Comparison of ENCODE assay signal across 1 cellular context in the genomic region with DNA sequence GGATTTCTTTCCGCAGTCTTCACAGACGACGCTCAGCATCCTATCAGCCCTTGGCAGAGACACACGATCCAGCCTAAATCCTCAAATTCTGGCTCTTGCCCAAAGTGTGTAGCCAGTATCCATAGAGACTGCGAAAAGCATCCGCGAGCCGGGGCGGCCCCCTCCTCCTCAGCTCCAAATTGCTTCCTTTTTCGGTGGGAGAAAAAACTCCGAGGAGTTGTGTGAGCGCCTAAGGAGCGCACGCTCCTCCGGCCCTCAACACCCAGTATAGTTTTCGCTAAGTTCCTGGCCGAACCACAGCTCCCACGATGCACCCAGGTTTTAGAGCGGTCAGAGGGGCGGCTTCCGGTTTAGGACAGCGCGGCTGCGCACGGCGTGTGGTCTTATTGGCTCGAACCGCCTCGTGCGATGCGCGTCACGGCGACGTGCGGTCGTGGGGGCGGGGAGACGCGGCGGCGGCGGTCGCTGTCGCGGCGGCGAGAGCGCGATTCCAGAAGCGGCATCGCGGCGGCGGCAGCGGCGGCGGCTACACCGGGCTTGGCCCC.
TF ChIP-seq lines count a peak whose summit lies in the region.

A gene with protein sequence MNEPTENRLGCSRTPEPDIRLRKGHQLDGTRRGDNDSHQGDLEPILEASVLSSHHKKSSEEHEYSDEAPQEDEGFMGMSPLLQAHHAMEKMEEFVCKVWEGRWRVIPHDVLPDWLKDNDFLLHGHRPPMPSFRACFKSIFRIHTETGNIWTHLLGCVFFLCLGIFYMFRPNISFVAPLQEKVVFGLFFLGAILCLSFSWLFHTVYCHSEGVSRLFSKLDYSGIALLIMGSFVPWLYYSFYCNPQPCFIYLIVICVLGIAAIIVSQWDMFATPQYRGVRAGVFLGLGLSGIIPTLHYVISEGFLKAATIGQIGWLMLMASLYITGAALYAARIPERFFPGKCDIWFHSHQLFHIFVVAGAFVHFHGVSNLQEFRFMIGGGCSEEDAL (plus strand): TSS at position 493 of the 545 bp plus-strand sequence. CDS start 63,274 bp downstream, outside the sequence.

TF ChIP-seq in GM12878, 131 proteins besides CTCF, POLR2A, EP300 and RAD21 (continued from another document and continues in another):
- TF ChIP-seq, protein P1, sequence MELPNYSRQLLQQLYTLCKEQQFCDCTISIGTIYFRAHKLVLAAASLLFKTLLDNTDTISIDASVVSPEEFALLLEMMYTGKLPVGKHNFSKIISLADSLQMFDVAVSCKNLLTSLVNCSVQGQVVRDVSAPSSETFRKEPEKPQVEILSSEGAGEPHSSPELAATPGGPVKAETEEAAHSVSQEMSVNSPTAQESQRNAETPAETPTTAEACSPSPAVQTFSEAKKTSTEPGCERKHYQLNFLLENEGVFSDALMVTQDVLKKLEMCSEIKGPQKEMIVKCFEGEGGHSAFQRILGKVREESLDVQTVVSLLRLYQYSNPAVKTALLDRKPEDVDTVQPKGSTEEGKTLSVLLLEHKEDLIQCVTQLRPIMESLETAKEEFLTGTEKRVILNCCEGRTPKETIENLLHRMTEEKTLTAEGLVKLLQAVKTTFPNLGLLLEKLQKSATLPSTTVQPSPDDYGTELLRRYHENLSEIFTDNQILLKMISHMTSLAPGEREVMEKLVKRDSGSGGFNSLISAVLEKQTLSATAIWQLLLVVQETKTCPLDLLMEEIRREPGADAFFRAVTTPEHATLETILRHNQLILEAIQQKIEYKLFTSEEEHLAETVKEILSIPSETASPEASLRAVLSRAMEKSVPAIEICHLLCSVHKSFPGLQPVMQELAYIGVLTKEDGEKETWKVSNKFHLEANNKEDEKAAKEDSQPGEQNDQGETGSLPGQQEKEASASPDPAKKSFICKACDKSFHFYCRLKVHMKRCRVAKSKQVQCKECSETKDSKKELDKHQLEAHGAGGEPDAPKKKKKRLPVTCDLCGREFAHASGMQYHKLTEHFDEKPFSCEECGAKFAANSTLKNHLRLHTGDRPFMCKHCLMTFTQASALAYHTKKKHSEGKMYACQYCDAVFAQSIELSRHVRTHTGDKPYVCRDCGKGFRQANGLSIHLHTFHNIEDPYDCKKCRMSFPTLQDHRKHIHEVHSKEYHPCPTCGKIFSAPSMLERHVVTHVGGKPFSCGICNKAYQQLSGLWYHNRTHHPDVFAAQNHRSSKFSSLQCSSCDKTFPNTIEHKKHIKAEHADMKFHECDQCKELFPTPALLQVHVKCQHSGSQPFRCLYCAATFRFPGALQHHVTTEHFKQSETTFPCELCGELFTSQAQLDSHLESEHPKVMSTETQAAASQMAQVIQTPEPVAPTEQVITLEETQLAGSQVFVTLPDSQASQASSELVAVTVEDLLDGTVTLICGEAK (IDR thresholded peaks at IDR 0.05; ENCODE audit: borderline replicate concordance) = no peak; the same call in 1 of the 2 replicates
- TF ChIP-seq ZZZ3 (IDR thresholded peaks at IDR 0.05; ENCODE audit: control insufficient read depth, insufficient read length, low read depth) (no peak), SPI1 (IDR thresholded peaks at IDR 0.05; ENCODE audit: borderline replicate concordance, insufficient read depth, low read depth, low read length) (no peak), SMC3 (IDR thresholded peaks at IDR 0.05; ENCODE audit: borderline replicate concordance, low read length) (no peak), FOXK2 (IDR thresholded peaks at IDR 0.05) (no peak), IKZF1 (conservative IDR thresholded peaks at IDR 0.05) (peak; percentile 89), SMARCA5 (IDR thresholded peaks at IDR 0.05) (no peak), SIX5 (IDR thresholded peaks at IDR 0.05; ENCODE audit: low read depth, low read length, severe bottlenecking) (peak; percentile 74), CEBPB (IDR thresholded peaks at IDR 0.05; ENCODE audit: borderline replicate concordance in 1 of 2, low read depth in 2 of 2, low read length in 2 of 2) (no peak), RCOR1 (conservative IDR thresholded peaks at IDR 0.05; ENCODE audit: low read depth, low read length) (no peak), RFX5 (IDR thresholded peaks at IDR 0.05; ENCODE audit: low read depth, low read length) (peak; percentile 45; the same call in 1 of the 2 replicates), PAX5 (IDR thresholded peaks at IDR 0.05; ENCODE audit: borderline replicate concordance, low read depth, low read length) (peak; percentile 35; the same call in 1 of the 2 replicates), MEF2A (IDR thresholded peaks at IDR 0.05; ENCODE audit: insufficient read depth, low read depth, low read length) (0 out of 2 replicates have a peak, but pooled peaks have one; percentile 10), BRCA1 (IDR thresholded peaks at IDR 0.05; ENCODE audit: low read depth, low read length) (no peak), ZNF217 (IDR thresholded peaks at IDR 0.05) (no peak), SIN3A (IDR thresholded peaks at IDR 0.05; ENCODE audit: low read depth, low read length) (no peak), NFXL1 (IDR thresholded peaks at IDR 0.05; ENCODE audit: borderline replicate concordance) (no peak), EZH2 (IDR thresholded peaks at IDR 0.05; ENCODE audit: borderline replicate concordance, control insufficient read depth, low read depth, low read length) (no peak), PAX8 (IDR thresholded peaks at IDR 0.05) (no peak), IRF4 (IDR thresholded peaks at IDR 0.05; ENCODE audit: low read depth, low read length) (no peak), CHD2 (IDR thresholded peaks at IDR 0.05; ENCODE audit: borderline replicate concordance, low read depth, low read length) (peak; percentile 89), BACH1 (IDR thresholded peaks at IDR 0.05; ENCODE audit: borderline replicate concordance) (peak; percentile 95), KDM1A (IDR thresholded peaks at IDR 0.05; ENCODE audit: borderline replicate concordance) (no peak), CREB1 (IDR thresholded peaks at IDR 0.05; ENCODE audit: low read depth) (peak; percentile 97), NR2F1 (conservative IDR thresholded peaks at IDR 0.05) (no peak)
- TF ChIP-seq, protein P2, sequence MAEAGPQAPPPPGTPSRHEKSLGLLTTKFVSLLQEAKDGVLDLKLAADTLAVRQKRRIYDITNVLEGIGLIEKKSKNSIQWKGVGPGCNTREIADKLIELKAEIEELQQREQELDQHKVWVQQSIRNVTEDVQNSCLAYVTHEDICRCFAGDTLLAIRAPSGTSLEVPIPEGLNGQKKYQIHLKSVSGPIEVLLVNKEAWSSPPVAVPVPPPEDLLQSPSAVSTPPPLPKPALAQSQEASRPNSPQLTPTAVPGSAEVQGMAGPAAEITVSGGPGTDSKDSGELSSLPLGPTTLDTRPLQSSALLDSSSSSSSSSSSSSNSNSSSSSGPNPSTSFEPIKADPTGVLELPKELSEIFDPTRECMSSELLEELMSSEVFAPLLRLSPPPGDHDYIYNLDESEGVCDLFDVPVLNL (IDR thresholded peaks at IDR 0.05; ENCODE audit: low read depth, low read length) = no peak
- TF ChIP-seq, protein P3, sequence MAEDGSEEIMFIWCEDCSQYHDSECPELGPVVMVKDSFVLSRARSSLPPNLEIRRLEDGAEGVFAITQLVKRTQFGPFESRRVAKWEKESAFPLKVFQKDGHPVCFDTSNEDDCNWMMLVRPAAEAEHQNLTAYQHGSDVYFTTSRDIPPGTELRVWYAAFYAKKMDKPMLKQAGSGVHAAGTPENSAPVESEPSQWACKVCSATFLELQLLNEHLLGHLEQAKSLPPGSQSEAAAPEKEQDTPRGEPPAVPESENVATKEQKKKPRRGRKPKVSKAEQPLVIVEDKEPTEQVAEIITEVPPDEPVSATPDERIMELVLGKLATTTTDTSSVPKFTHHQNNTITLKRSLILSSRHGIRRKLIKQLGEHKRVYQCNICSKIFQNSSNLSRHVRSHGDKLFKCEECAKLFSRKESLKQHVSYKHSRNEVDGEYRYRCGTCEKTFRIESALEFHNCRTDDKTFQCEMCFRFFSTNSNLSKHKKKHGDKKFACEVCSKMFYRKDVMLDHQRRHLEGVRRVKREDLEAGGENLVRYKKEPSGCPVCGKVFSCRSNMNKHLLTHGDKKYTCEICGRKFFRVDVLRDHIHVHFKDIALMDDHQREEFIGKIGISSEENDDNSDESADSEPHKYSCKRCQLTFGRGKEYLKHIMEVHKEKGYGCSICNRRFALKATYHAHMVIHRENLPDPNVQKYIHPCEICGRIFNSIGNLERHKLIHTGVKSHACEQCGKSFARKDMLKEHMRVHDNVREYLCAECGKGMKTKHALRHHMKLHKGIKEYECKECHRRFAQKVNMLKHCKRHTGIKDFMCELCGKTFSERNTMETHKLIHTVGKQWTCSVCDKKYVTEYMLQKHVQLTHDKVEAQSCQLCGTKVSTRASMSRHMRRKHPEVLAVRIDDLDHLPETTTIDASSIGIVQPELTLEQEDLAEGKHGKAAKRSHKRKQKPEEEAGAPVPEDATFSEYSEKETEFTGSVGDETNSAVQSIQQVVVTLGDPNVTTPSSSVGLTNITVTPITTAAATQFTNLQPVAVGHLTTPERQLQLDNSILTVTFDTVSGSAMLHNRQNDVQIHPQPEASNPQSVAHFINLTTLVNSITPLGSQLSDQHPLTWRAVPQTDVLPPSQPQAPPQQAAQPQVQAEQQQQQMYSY (CRISPR knock-in tag; IDR thresholded peaks at IDR 0.05) = no peak
- TF ChIP-seq, protein P4, sequence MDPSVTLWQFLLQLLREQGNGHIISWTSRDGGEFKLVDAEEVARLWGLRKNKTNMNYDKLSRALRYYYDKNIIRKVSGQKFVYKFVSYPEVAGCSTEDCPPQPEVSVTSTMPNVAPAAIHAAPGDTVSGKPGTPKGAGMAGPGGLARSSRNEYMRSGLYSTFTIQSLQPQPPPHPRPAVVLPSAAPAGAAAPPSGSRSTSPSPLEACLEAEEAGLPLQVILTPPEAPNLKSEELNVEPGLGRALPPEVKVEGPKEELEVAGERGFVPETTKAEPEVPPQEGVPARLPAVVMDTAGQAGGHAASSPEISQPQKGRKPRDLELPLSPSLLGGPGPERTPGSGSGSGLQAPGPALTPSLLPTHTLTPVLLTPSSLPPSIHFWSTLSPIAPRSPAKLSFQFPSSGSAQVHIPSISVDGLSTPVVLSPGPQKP (IDR thresholded peaks at IDR 0.05; ENCODE audit: low read depth, low read length) = peak; percentile 65; the same call in 1 of the 2 replicates
- TF ChIP-seq, protein P5, sequence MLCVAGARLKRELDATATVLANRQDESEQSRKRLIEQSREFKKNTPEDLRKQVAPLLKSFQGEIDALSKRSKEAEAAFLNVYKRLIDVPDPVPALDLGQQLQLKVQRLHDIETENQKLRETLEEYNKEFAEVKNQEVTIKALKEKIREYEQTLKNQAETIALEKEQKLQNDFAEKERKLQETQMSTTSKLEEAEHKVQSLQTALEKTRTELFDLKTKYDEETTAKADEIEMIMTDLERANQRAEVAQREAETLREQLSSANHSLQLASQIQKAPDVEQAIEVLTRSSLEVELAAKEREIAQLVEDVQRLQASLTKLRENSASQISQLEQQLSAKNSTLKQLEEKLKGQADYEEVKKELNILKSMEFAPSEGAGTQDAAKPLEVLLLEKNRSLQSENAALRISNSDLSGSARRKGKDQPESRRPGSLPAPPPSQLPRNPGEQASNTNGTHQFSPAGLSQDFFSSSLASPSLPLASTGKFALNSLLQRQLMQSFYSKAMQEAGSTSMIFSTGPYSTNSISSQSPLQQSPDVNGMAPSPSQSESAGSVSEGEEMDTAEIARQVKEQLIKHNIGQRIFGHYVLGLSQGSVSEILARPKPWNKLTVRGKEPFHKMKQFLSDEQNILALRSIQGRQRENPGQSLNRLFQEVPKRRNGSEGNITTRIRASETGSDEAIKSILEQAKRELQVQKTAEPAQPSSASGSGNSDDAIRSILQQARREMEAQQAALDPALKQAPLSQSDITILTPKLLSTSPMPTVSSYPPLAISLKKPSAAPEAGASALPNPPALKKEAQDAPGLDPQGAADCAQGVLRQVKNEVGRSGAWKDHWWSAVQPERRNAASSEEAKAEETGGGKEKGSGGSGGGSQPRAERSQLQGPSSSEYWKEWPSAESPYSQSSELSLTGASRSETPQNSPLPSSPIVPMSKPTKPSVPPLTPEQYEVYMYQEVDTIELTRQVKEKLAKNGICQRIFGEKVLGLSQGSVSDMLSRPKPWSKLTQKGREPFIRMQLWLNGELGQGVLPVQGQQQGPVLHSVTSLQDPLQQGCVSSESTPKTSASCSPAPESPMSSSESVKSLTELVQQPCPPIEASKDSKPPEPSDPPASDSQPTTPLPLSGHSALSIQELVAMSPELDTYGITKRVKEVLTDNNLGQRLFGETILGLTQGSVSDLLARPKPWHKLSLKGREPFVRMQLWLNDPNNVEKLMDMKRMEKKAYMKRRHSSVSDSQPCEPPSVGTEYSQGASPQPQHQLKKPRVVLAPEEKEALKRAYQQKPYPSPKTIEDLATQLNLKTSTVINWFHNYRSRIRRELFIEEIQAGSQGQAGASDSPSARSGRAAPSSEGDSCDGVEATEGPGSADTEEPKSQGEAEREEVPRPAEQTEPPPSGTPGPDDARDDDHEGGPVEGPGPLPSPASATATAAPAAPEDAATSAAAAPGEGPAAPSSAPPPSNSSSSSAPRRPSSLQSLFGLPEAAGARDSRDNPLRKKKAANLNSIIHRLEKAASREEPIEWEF (IDR thresholded peaks at IDR 0.05; ENCODE audit: insufficient replicate concordance, low read depth, low read length) = no peak
- TF ChIP-seq, protein P6, sequence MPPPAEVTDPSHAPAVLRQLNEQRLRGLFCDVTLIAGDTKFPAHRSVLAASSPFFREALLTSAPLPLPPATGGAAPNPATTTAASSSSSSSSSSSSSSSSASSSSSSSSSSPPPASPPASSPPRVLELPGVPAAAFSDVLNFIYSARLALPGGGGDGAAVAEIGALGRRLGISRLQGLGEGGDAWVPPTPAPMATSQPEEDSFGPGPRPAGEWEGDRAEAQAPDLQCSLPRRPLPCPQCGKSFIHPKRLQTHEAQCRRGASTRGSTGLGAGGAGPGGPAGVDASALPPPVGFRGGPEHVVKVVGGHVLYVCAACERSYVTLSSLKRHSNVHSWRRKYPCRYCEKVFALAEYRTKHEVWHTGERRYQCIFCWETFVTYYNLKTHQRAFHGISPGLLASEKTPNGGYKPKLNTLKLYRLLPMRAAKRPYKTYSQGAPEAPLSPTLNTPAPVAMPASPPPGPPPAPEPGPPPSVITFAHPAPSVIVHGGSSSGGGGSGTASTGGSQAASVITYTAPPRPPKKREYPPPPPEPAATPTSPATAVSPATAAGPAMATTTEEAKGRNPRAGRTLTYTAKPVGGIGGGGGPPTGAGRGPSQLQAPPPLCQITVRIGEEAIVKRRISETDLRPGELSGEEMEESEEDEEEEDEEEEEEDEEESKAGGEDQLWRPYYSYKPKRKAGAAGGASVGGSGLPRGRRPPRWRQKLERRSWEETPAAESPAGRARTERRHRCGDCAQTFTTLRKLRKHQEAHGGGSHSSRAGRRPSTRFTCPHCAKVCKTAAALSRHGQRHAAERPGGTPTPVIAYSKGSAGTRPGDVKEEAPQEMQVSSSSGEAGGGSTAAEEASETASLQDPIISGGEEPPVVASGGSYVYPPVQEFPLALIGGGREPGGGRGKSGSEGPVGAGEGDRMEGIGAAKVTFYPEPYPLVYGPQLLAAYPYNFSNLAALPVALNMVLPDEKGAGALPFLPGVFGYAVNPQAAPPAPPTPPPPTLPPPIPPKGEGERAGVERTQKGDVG (CRISPR knock-in tag; IDR thresholded peaks at IDR 0.05) = no peak
